Comparison of ENCODE assay signal across 11 cellular contexts in the genomic region with DNA sequence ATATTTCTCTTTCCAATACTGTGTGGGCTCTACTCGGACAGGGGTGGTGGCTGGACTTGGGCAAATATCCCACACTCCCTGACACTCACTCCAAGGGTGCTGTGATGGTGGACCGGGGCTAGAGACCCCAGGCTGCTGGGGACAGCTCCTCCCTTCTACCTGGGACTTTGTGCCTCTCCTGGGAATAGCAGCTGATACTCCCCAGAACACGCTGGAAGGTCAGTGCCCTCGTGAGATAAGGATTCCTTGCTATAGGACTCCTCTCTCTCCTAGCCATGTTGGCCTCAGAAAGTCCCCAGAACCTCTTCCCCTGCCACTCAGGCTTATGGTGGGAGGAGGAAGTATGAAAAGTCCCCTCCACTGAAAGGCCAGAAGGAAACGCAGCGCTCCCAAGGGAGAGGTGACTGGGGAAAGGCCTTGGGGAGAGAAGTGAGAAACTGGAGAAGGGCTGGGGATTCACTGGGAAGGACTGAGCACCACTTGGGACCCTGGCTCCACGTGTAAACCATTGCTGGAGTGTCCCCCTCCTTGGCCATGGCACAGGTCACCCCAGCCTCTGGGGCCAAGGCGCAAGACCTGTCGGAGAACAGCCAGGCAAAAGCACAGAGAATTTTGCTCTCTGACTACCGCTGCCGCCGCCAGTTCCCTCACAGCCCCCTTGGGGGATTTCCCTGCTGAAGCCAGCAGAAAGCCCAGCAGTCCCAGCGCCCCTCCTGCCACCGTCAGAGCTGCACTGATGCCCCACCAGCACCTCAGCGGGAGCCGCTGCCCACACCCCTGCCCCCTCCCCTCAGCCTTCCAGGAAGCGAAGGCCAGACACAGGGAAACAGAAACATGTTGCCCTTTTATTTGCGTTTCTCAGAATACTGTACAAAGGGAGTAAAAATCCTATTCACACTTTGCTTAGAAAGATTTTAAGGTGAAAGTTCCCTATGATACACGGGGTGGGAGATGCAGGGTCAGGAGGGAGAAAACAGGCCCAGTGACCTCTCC. TPM values are rescaled to one million over a fixed set of nuclear protein-coding genes. Genes with fewer than 3 reads are reported as not detected.
DNase-seq lines count a peak whose midpoint lies in the region; ATAC-seq, FAIRE-seq and TF ChIP-seq lines count a peak whose summit lies in the region.
"Had no signal": no experiment of that assay in that cellular context is flagged by ENCODE, and none has a peak within 500 bp of the region (broad histone marks: within the 10 kb centered on the region; RNA-seq: fewer than 3 reads in every experiment).

No MANE protein-coding gene starts in this region.

- peak; percentile 70 for ATAC-seq in activated CD4-positive, alpha-beta T cell treated with anti-CD3 and anti-CD28 coated beads for 36 hours
- no peak for ATAC-seq in GM21423 (IDR thresholded peaks at IDR 0.05; ENCODE audit: unreplicated experiment)

- peaks cover 70% of the 10 kb centered on the region for H3K4me1 Mint-ChIP-seq in activated CD4-positive, alpha-beta T cell treated with anti-CD3 and anti-CD28 coated beads for 36 hours

- peak; percentile 32 for TF ChIP-seq POLR2A in GM12891 (IDR thresholded peaks at IDR 0.05; ENCODE audit: low read depth, low read length)

- intact Hi-C loops in activated CD4-positive, alpha-beta T cell treated with anti-CD3 and anti-CD28 coated beads for 36 hours (cut with DNase I, micrococcal nuclease), result loop anchor here in 1 of 2 experiments (10.0 kb wide), 2 partner anchors 516 to 1944 kb away; partner anchors contain the start of genes FBXL20 and KLHL11
- intact Hi-C loops in head of caudate nucleus (cut with DNase I), result no loop called here

- H3K4me3 Mint-ChIP-seq in activated CD4-positive, alpha-beta T cell treated with anti-CD3 and anti-CD28 coated beads for 36 hours, result no peak overlapping the region

- no peaks in the 10 kb centered on the region for H3K27me3 Mint-ChIP-seq in activated CD4-positive, alpha-beta T cell treated with anti-CD3 and anti-CD28 coated beads for 36 hours

- H3K36me3 Mint-ChIP-seq in activated CD4-positive, alpha-beta T cell treated with anti-CD3 and anti-CD28 coated beads for 36 hours (ENCODE audit: low read depth), result peaks cover 34% of the 10 kb centered on the region

- no peaks in the 10 kb centered on the region for H3K9me3 Mint-ChIP-seq in activated CD4-positive, alpha-beta T cell treated with anti-CD3 and anti-CD28 coated beads for 36 hours (ENCODE audit: low read depth)

- H3K27ac Mint-ChIP-seq in activated CD4-positive, alpha-beta T cell treated with anti-CD3 and anti-CD28 coated beads for 36 hours, result peak overlapping the region; percentile 79

- POLR2A ChIA-PET in activated CD4-positive, alpha-beta T cell treated with anti-CD3 and anti-CD28 coated beads for 36 hours (lab: Charles Lee), result interaction anchor here (0.6 kb wide), 1 partner anchor 521 kb away, joined by 3 read pairs; no protein-coding TSS in a partner anchor

- peak; percentile 70 for FAIRE-seq in GM12891 (lab: Jason Lieb, UNC)

- CTCF ChIA-PET in activated CD4-positive, alpha-beta T cell treated with anti-CD3 and anti-CD28 coated beads for 36 hours (lab: Charles Lee), result interaction anchor here (0.7 kb wide), 1 partner anchor 298 kb away, joined by 3 read pairs; no protein-coding TSS in a partner anchor

- DNase-seq in GM12891 (ENCODE audit: insufficient read length, low spot score), result no peak
- DNase-seq in activated CD4-positive, alpha-beta T cell treated with anti-CD3 and anti-CD28 coated beads for 36 hours, result peak; percentile 78
- peak; percentile 47 for DNase-seq in activated naive CD8-positive, alpha-beta T cell treated with anti-CD3 and anti-CD28 coated beads, Interleukin-2, amount 50 U/mL, for 16 hours (ENCODE audit: low read depth, low spot score)
- peak; percentile 40 to 45 for DNase-seq in stimulated activated CD4-positive, alpha-beta T cell treated with anti-CD3 and anti-CD28 coated beads, Interleukin-4, amount 100 ng/mL, for 48 hours (ENCODE audit: low read depth in 2 of 2)
- no peak for DNase-seq in head of caudate nucleus
- no peak for DNase-seq in LoVo (ENCODE audit: low spot score)
- no peak for DNase-seq in NCI-H2196 (lab: John Stamatoyannopoulos, UW; ENCODE audit: unreplicated experiment)
- DNase-seq: islet precursor cell; NK-92 treated with Interleukin-12 subunit alpha and Interleukin-12 subunit beta, amount 100 ng/mL, for 24 hours had no signal

TF ChIP-seq in GM12891, 5 proteins besides CTCF, POLR2A, EP300 and RAD21:
- TF ChIP-seq PAX5 (IDR thresholded peaks at IDR 0.05; ENCODE audit: insufficient read depth, low read length, severe bottlenecking) (no peak), POU2F2 (IDR thresholded peaks at IDR 0.05; ENCODE audit: low read depth, low read length) (0 out of 2 replicates have a peak, but pooled peaks have one; percentile 8), SPI1 (IDR thresholded peaks at IDR 0.05; ENCODE audit: low read depth, low read length) (no peak), POLR2AphosphoS5 (IDR thresholded peaks at IDR 0.05; ENCODE audit: low read depth, low read length) (peak; percentile 43; the same call in 1 of the 2 replicates), TAF1 (IDR thresholded peaks at IDR 0.05; ENCODE audit: low read depth, low read length) (no peak)

RNA-seq across cellular contexts. Expression of gene GSDMB, which starts 2.1 kb away (rescaled TPM):
- polyA plus RNA-seq in GM12891 (2012; ENCODE audit: low read depth, missing spikeins), result 8.2 TPM
- 10 to 100 TPM; 17.7 to 18.5 TPM for total RNA-seq in activated CD4-positive, alpha-beta T cell treated with anti-CD3 and anti-CD28 coated beads for 36 hours

RNA-seq across cellular contexts. Expression of gene ORMDL3, which starts 6.9 kb away (rescaled TPM):
- polyA plus RNA-seq in GM12891 (2012; ENCODE audit: low read depth, missing spikeins), result 83.4 TPM
- 10 to 100 TPM; 46.8 to 64.9 TPM for total RNA-seq in activated CD4-positive, alpha-beta T cell treated with anti-CD3 and anti-CD28 coated beads for 36 hours

RNA-seq across cellular contexts. Expression of gene LRRC3C, which starts 7.0 kb away (rescaled TPM):
- not detected for polyA plus RNA-seq in GM12891 (2012; ENCODE audit: low read depth, missing spikeins)
- total RNA-seq in activated CD4-positive, alpha-beta T cell treated with anti-CD3 and anti-CD28 coated beads for 36 hours, result not detected
- total RNA-seq: tibial nerve had no signal

RNA-seq across cellular contexts. Expression of gene GSDMA, which starts 42.3 kb away (rescaled TPM):
- polyA plus RNA-seq in GM12891 (2012; ENCODE audit: low read depth, missing spikeins), result not detected
- total RNA-seq in activated CD4-positive, alpha-beta T cell treated with anti-CD3 and anti-CD28 coated beads for 36 hours, result 1 to 10 TPM in 1 of 2 experiments, under 1 TPM in 1; 0.98 to 1.1 TPM

RNA-seq across cellular contexts. Expression of gene ZPBP2, which starts 52.5 kb away (rescaled TPM):
- 1.2 TPM for polyA plus RNA-seq in GM12891 (2012; ENCODE audit: low read depth, missing spikeins)
- under 1 TPM; 0.19 to 0.34 TPM for total RNA-seq in activated CD4-positive, alpha-beta T cell treated with anti-CD3 and anti-CD28 coated beads for 36 hours
- total RNA-seq: tibial nerve had no signal

Comparison
In these comparisons a context has a peak if more than half of its experiments do, and no peak if none do; other contexts are left out.
1. DNase-seq: peak in activated CD4-positive, alpha-beta T cell treated with anti-CD3 and anti-CD28 coated beads for 36 hours (single experiment), activated naive CD8-positive, alpha-beta T cell treated with anti-CD3 and anti-CD28 coated beads, Interleukin-2, amount 50 U/mL, for 16 hours (single experiment) and stimulated activated CD4-positive, alpha-beta T cell treated with anti-CD3 and anti-CD28 coated beads, Interleukin-4, amount 100 ng/mL, for 48 hours (2 of 2); none in GM12891 (single experiment), head of caudate nucleus (0 of 42), LoVo (single experiment) and NCI-H2196 (single experiment).